In genomic region chr4:144645102-144645469, GRCh38 we compare ENCODE assay signal across 9 cellular contexts. TPM values are rescaled to one million over a fixed set of nuclear protein-coding genes. Genes with fewer than 3 reads are reported as not detected.
A peak's percentile ranks its signal among the peaks of the same experiment; 100 is the strongest.
DNase-seq lines count a peak whose midpoint lies in the region; ATAC-seq and TF ChIP-seq lines count a peak whose summit lies in the region.
"Had no signal": no experiment of that assay in that cellular context is flagged by ENCODE, and none has a peak within 500 bp of the region (broad histone marks: within the 10 kb centered on the region; RNA-seq: fewer than 3 reads in every experiment).

No MANE protein-coding gene starts in this region.

- H3K9ac ChIP-seq in Loucy (ENCODE audit: low read depth, low read length, poor library complexity, severe bottlenecking): peak overlapping the region; percentile 100

- H3K36me3 ChIP-seq in Loucy (ENCODE audit: insufficient read depth, low read length) (peaks cover 11% of the 10 kb centered on the region; the same call in 1 of the 2 replicates), esophagus squamous epithelium (no peaks in the 10 kb centered on the region)

- no peak for TF ChIP-seq CTCF in AG04449 (IDR thresholded peaks at IDR 0.05; ENCODE audit: insufficient read depth, low read length, missing control alignments)
- TF ChIP-seq CTCF in Loucy (conservative IDR thresholded peaks at IDR 0.05; ENCODE audit: low read length): no peak
- TF ChIP-seq CTCF in esophagus squamous epithelium (IDR thresholded peaks at IDR 0.05): no peak
- TF ChIP-seq CTCF in omental fat pad (IDR thresholded peaks at IDR 0.05): no peak

- TF ChIP-seq POLR2A in esophagus squamous epithelium (IDR thresholded peaks at IDR 0.05): no peak

- WGBS in esophagus squamous epithelium, 2 donors: 7 to 67% methylated on average over 3 to 9 of the region's 22 CpGs

- H3K9me3 ChIP-seq in Loucy (ENCODE audit: insufficient read depth, low read depth, low read length) (no peaks in the 10 kb centered on the region), esophagus squamous epithelium (no peaks in the 10 kb centered on the region)

- peaks cover 30% of the 10 kb centered on the region for H4K20me1 ChIP-seq in Loucy (ENCODE audit: insufficient read depth, low read length, poor library complexity, severe bottlenecking)

- H3F3A ChIP-seq in Loucy (ENCODE audit: low read depth): peaks cover 19% of the 10 kb centered on the region

- H3K9me2 ChIP-seq in Loucy (replicated peaks; ENCODE audit: low read depth, low read length): no peaks in the 10 kb centered on the region

- H3K4me3 ChIP-seq in AG04449 (ENCODE audit: low read depth, low read length) (peak overlapping the region; percentile 72), Loucy (ENCODE audit: low read length, poor library complexity, severe bottlenecking) (peak overlapping the region; percentile 84), esophagus squamous epithelium (peak overlapping the region; percentile 19 to 63 (median 42))

- H3K27me3 ChIP-seq in Loucy (ENCODE audit: insufficient read depth, low read length, poor library complexity, severe bottlenecking): peaks cover 8% of the 10 kb centered on the region
- H3K27me3 ChIP-seq in esophagus squamous epithelium: peaks cover 0 to 57% (median 12%) of the 10 kb centered on the region in 4 donors

- POLR2A ChIA-PET in AG04449 (lab: Yijun Ruan, JAX): interaction anchor here (0.5 to 1.0 kb wide), 2 partner anchors 79 to 420 kb away, joined by 3 read pairs; no protein-coding TSS in a partner anchor

- DNase-seq in AG04449 (ENCODE audit: low read depth, low spot score): no peak
- no peak for DNase-seq in esophagus squamous epithelium (lab: John Stamatoyannopoulos, UW)
- no peak for DNase-seq in omental fat pad (ENCODE audit: low spot score)
- no peak for DNase-seq in central memory CD4-positive, alpha-beta T cell
- DNase-seq in NCI-H774 (lab: John Stamatoyannopoulos, UW): no peak
- DNase-seq in SHP77 treated with DMSO at 0.1 percent for 48 hours (lab: John Stamatoyannopoulos, UW): no peak
- DNase-seq in DMS 273 treated with DMSO at 0.1 percent for 48 hours (lab: John Stamatoyannopoulos, UW): no peak
- DNase-seq: KG1 had no signal

- H2AFZ ChIP-seq in Loucy (ENCODE audit: low read length): 0 out of 2 replicates have a peak overlapping the region, but pooled peaks have one; percentile 66

- H3K27ac ChIP-seq in esophagus squamous epithelium: no peak overlapping the region

- ATAC-seq in omental fat pad (ENCODE audit: low FRiP score): peak; percentile 34

- H3K79me2 ChIP-seq in Loucy (ENCODE audit: insufficient read depth, low read length): peaks cover 78% of the 10 kb centered on the region

- H3K4me1 ChIP-seq in Loucy (ENCODE audit: insufficient read depth, low read length, poor library complexity, severe bottlenecking): peaks cover 35% of the 10 kb centered on the region
- peaks cover 8 to 25% (median 14%) of the 10 kb centered on the region in 3 donors for H3K4me1 ChIP-seq in esophagus squamous epithelium

- H3K4me2 ChIP-seq in Loucy (ENCODE audit: low read depth, low read length, poor library complexity, severe bottlenecking): peak overlapping the region; percentile 97

- intact Hi-C loops in esophagus squamous epithelium (cut with DNase I): no loop called here

- CTCF ChIA-PET in AG04449 (lab: Yijun Ruan, JAX): interaction anchor here (1.5 kb wide), 1 partner anchor 417 kb away, joined by 3 read pairs; no protein-coding TSS in a partner anchor

RNA-seq across cellular contexts. Expression of gene HHIP, which starts 0.9 kb away (rescaled TPM):
- total RNA-seq in esophagus squamous epithelium (not detected), omental fat pad (10 to 100 TPM in 1 of 4 donors, 1 to 10 TPM in 2, under 1 TPM in 1; 0.47 to 12.7 (median 1.9) TPM)
